ENCODE assay signal across 10 cellular contexts in genomic region chr9:73154271-73154670, GRCh38. TPM values are rescaled to one million over a fixed set of nuclear protein-coding genes. Genes with fewer than 3 reads are reported as not detected.
A peak's percentile ranks its signal among the peaks of the same experiment; 100 is the strongest.
DNase-seq lines count a peak whose midpoint lies in the region; FAIRE-seq and TF ChIP-seq lines count a peak whose summit lies in the region.
"Had no signal": no experiment of that assay in that cellular context is flagged by ENCODE, and none has a peak within 500 bp of the region (broad histone marks: within the 10 kb centered on the region; RNA-seq: fewer than 3 reads in every experiment).

No MANE protein-coding gene starts in this region.

- H3K9me3 ChIP-seq in small intestine (ENCODE audit: control insufficient read depth, low read depth) = no peaks in the 10 kb centered on the region

- H3K4me3 ChIP-seq in HFF-Myc (replicated peaks; ENCODE audit: low read depth, low read length) (peak overlapping the region; percentile 91), fibroblast of mammary gland (ENCODE audit: control insufficient read depth, low read depth, low read length) (peak overlapping the region; percentile 84), small intestine (ENCODE audit: low read depth in 1 of 2, low read length in 2 of 2) (no peak overlapping the region)
- H3K4me3 ChIP-seq: GM12878 had no signal

- H3K4me3 Mint-ChIP-seq in activated T-cell treated with anti-CD3 and anti-CD28 coated beads, Interleukin-2, amount 50 U/mL, for 24 hours = peak overlapping the region; percentile 80
- no peak overlapping the region for H3K4me3 Mint-ChIP-seq in endothelial cell (ENCODE audit: unreplicated experiment)

- H3K4me1 ChIP-seq in small intestine (ENCODE audit: control insufficient read depth in 2 of 2, insufficient read depth in 1 of 2, low read depth in 1 of 2, low read length in 1 of 2) = no peaks in the 10 kb centered on the region

- DNase-seq in HFF-Myc (ENCODE audit: extremely low read depth, low read depth) = no peak
- DNase-seq in activated T-cell treated with anti-CD3 and anti-CD28 coated beads, Interleukin-2, amount 50 U/mL, for 24 hours = no peak
- DNase-seq in fibroblast of mammary gland (ENCODE audit: low read depth) = no peak
- no peak for DNase-seq in small intestine
- no peak for DNase-seq in endothelial cell (ENCODE audit: low spot score)
- DNase-seq in D721Med (ENCODE audit: insufficient read length, low spot score) = no peak
- no peak for DNase-seq in D341Med (ENCODE audit: low spot score)
- DNase-seq in NCI-H1930 (lab: John Stamatoyannopoulos, UW) = no peak
- DNase-seq: amygdala had no signal

- H3K36me3 Mint-ChIP-seq in activated T-cell treated with anti-CD3 and anti-CD28 coated beads, Interleukin-2, amount 50 U/mL, for 24 hours (ENCODE audit: low read depth) = peaks cover 15% of the 10 kb centered on the region
- H3K36me3 Mint-ChIP-seq in endothelial cell (ENCODE audit: low read depth, unreplicated experiment) = no peaks in the 10 kb centered on the region

- no peaks in the 10 kb centered on the region for H3K36me3 ChIP-seq in small intestine (ENCODE audit: control insufficient read depth in 2 of 2, insufficient read depth in 2 of 2, low read length in 2 of 2)

- peak overlapping the region; percentile 48 to 51 for H3K27ac ChIP-seq in small intestine (ENCODE audit: low read depth in 1 of 2, low read length in 1 of 2)

- H3K27me3 ChIP-seq in small intestine (ENCODE audit: control insufficient read depth in 2 of 2, insufficient read depth in 2 of 2, low read length in 2 of 2) = no peaks in the 10 kb centered on the region

- H3K27me3 Mint-ChIP-seq in activated T-cell treated with anti-CD3 and anti-CD28 coated beads, Interleukin-2, amount 50 U/mL, for 24 hours = no peaks in the 10 kb centered on the region
- H3K27me3 Mint-ChIP-seq in endothelial cell (ENCODE audit: unreplicated experiment) = no peaks in the 10 kb centered on the region

- whole genome bisulfite sequencing in small intestine, 3 donors = 81 to 89% (median 84%) methylated on average over 8 of the region's 8 CpGs

- FAIRE-seq in small intestine (lab: Jason Lieb, UNC) (no peak), D721Med (lab: Jason Lieb, UNC) (no peak)
- FAIRE-seq: GM12878 had no signal

- TF ChIP-seq CTCF in HFF-Myc (IDR thresholded peaks at IDR 0.05; ENCODE audit: low read depth, low read length, missing control alignments) (no peak), fibroblast of mammary gland (conservative IDR thresholded peaks at IDR 0.05; ENCODE audit: control insufficient read depth, insufficient read depth, low read depth, low read length) (no peak), endothelial cell (IDR thresholded peaks at IDR 0.05; ENCODE audit: unreplicated experiment) (no peak), D721Med (IDR thresholded peaks at IDR 0.05; ENCODE audit: insufficient read depth, missing control alignments) (no peak)

- peaks cover 89% of the 10 kb centered on the region for H3K4me1 Mint-ChIP-seq in activated T-cell treated with anti-CD3 and anti-CD28 coated beads, Interleukin-2, amount 50 U/mL, for 24 hours (ENCODE audit: low read depth)
- H3K4me1 Mint-ChIP-seq in endothelial cell (ENCODE audit: unreplicated experiment) = peaks cover 21% of the 10 kb centered on the region

- H3K9me3 Mint-ChIP-seq in activated T-cell treated with anti-CD3 and anti-CD28 coated beads, Interleukin-2, amount 50 U/mL, for 24 hours = no peaks in the 10 kb centered on the region
- H3K9me3 Mint-ChIP-seq in endothelial cell (ENCODE audit: unreplicated experiment) = no peaks in the 10 kb centered on the region

- H3K27ac Mint-ChIP-seq in activated T-cell treated with anti-CD3 and anti-CD28 coated beads, Interleukin-2, amount 50 U/mL, for 24 hours = peak overlapping the region; percentile 90
- no peak overlapping the region for H3K27ac Mint-ChIP-seq in endothelial cell (ENCODE audit: unreplicated experiment)

RNA-seq across cellular contexts. Expression of gene ANXA1, which starts 2.6 kb away (rescaled TPM):
- polyA plus RNA-seq in small intestine = 10 to 100 TPM; 19.0 to 84.1 (median 56.7) TPM
- 43.3 TPM for total RNA-seq in endothelial cell (ENCODE audit: unreplicated experiment)

Comparison
In these comparisons a context has a peak if more than half of its experiments do, and no peak if none do; other contexts are left out.
1. H3K4me3 ChIP-seq: peak in HFF-Myc (single experiment) and fibroblast of mammary gland (single experiment); none in small intestine (0 of 2).